In genomic region chr6:35048631-35049083, GRCh38 we compare ENCODE assay signal across 8 cellular contexts.
DNase-seq lines count a peak whose midpoint lies in the region; ATAC-seq and TF ChIP-seq lines count a peak whose summit lies in the region.

No MANE protein-coding gene starts in this region.

- no peak overlapping the region for H3K4me3 Mint-ChIP-seq in Caco-2 (ENCODE audit: unreplicated experiment)

- 60 to 75% methylated on average over 1 to 11 of the region's 11 CpGs for WGBS in body of pancreas, 2 donors
- WGBS in lower leg skin, 2 donors, result 43 to 79% methylated on average over 11 of the region's 11 CpGs
- whole genome bisulfite sequencing in thymus, result 7% methylated on average over 11 of the region's 11 CpGs

- no peaks in the 10 kb centered on the region for H3K27me3 Mint-ChIP-seq in Caco-2 (ENCODE audit: insufficient read depth, unreplicated experiment)

- H3K36me3 ChIP-seq in Caco-2 (ENCODE audit: control insufficient read depth, insufficient read depth, low read length) (no peaks in the 10 kb centered on the region; the same call in none of the 2 replicates), body of pancreas (replicated peaks in 1 of 2; ENCODE audit: insufficient read depth in 1 of 2, low read depth in 2 of 2) (peaks cover 0 to 3% of the 10 kb centered on the region in 2 donors), thymus (ENCODE audit: control insufficient read depth, insufficient read depth) (no peaks in the 10 kb centered on the region)

- H3K4me3 ChIP-seq in Caco-2 (ENCODE audit: low read depth, low read length) (no peak overlapping the region), body of pancreas (no peak overlapping the region), lower leg skin (ENCODE audit: low read depth, poor library complexity, severe bottlenecking) (no peak overlapping the region), thymus (ENCODE audit: low read length) (no peak overlapping the region)

- TF ChIP-seq CTCF in Caco-2 (IDR thresholded peaks at IDR 0.05; ENCODE audit: insufficient read depth in 1 of 2, low read depth in 1 of 2, low read length in 1 of 2, severe bottlenecking in 1 of 2, unreplicated experiment in 1 of 2) (peak; percentile 2 to 11), body of pancreas (IDR thresholded peaks at IDR 0.05) (peak in 1 of 7 experiments; percentile 13), lower leg skin (IDR thresholded peaks at IDR 0.05) (no peak)

- intact Hi-C loops in Caco-2 (cut with micrococcal nuclease; ENCODE audit: unreplicated experiment) (loop anchor here (5.0 kb wide), 1 partner anchor 61 kb away; no protein-coding TSS in a partner anchor), body of pancreas (cut with DNase I) (no loop called here), lower leg skin (cut with DNase I; ENCODE audit: low total_unique reads) (no loop called here)

- DNase-seq in Caco-2 (no peak), NCI-H187 treated with DMSO at 0.1 percent for 48 hours (lab: John Stamatoyannopoulos, UW) (peak; percentile 25), body of pancreas (peak in 2 of 4 donors; percentile 26 to 75), lower leg skin (ENCODE audit: low spot score in 2 of 2) (peak; percentile 57 to 88), NCI-H2107 (lab: John Stamatoyannopoulos, UW) (no peak), amniotic stem cell (lab: John Stamatoyannopoulos, UW) (no peak)

- peaks cover 12% of the 10 kb centered on the region for H3K4me1 Mint-ChIP-seq in Caco-2 (ENCODE audit: low read depth, unreplicated experiment)

- POLR2A ChIA-PET in Caco-2 (lab: Charles Lee), result no interaction called here

- H3K9me3 ChIP-seq in Caco-2, result no peaks in the 10 kb centered on the region
- H3K9me3 ChIP-seq in body of pancreas, result no peaks in the 10 kb centered on the region
- peaks cover 2% of the 10 kb centered on the region for H3K9me3 ChIP-seq in thymus (ENCODE audit: control insufficient read depth)

- no peaks in the 10 kb centered on the region for H3K9me3 Mint-ChIP-seq in Caco-2 (ENCODE audit: unreplicated experiment)

- peak overlapping the region; percentile 33 to 90 (median 74) for H3K27ac ChIP-seq in body of pancreas
- peak overlapping the region; percentile 66 for H3K27ac ChIP-seq in thymus (ENCODE audit: low read depth)

- H3K27ac Mint-ChIP-seq in Caco-2 (ENCODE audit: unreplicated experiment), result no peak overlapping the region

- peaks cover 11% of the 10 kb centered on the region for H3K4me1 ChIP-seq in Caco-2
- peaks cover 45% of the 10 kb centered on the region for H3K4me1 ChIP-seq in body of pancreas
- peaks cover 14% of the 10 kb centered on the region for H3K4me1 ChIP-seq in thymus (ENCODE audit: control insufficient read depth, insufficient read depth, low read length)

- peaks cover 8% of the 10 kb centered on the region for H3K36me3 Mint-ChIP-seq in Caco-2 (ENCODE audit: insufficient read depth, unreplicated experiment)

- CTCF ChIA-PET in Caco-2 (lab: Charles Lee), result interaction anchor here (0.6 to 1.3 kb wide), 2 partner anchors 14 to 62 kb away, joined by 3 to 5 read pairs; no protein-coding TSS in a partner anchor

- no peak for ATAC-seq in body of pancreas
- no peak for ATAC-seq in HG03280 (IDR thresholded peaks at IDR 0.05; ENCODE audit: unreplicated experiment)

- BruUV-seq in Caco-2 (replicated peaks; lab: Mats Ljungman, UMichigan), result no TSS peak

- H3K27me3 ChIP-seq in Caco-2 (replicated peaks; ENCODE audit: control insufficient read depth, insufficient read depth, low read length), result no peaks in the 10 kb centered on the region
- no peaks in the 10 kb centered on the region for H3K27me3 ChIP-seq in body of pancreas
- H3K27me3 ChIP-seq in thymus (ENCODE audit: control insufficient read depth, insufficient read depth), result no peaks in the 10 kb centered on the region

- TF ChIP-seq POLR2A in body of pancreas (IDR thresholded peaks at IDR 0.05) (peak in 2 of 3 donors; percentile 6 to 63), lower leg skin (IDR thresholded peaks at IDR 0.05) (no peak)

Comparison
In these comparisons a context has a peak if more than half of its experiments do, and no peak if none do; other contexts are left out.
1. DNase-seq: peak in NCI-H187 treated with DMSO at 0.1 percent for 48 hours (single experiment) and lower leg skin (2 of 2); none in Caco-2 (0 of 2), NCI-H2107 (single experiment) and amniotic stem cell (single experiment).
2. CTCF ChIP-seq: peak in Caco-2 (2 of 2); none in lower leg skin (0 of 3).
3. POLR2A ChIP-seq: peak in body of pancreas (2 of 3); none in lower leg skin (0 of 2).